1 cellular context compared by ENCODE assay signal in genomic region chr1:26923711-26924110, GRCh38.
TF ChIP-seq lines count a peak whose summit lies in the region.

No MANE protein-coding gene starts in this region.

TF ChIP-seq in endothelial cell of umbilical vein, 7 proteins besides CTCF, POLR2A, EP300 and RAD21:
- TF ChIP-seq MYC (IDR thresholded peaks at IDR 0.05; ENCODE audit: low read depth, low read length): no peak
- TF ChIP-seq POLR2AphosphoS5 (IDR thresholded peaks at IDR 0.05; ENCODE audit: insufficient read depth, low read depth, low read length): peak; percentile 53
- TF ChIP-seq GATA2 (IDR thresholded peaks at IDR 0.05; ENCODE audit: insufficient read depth, insufficient read length, low read depth, low read length): peak; percentile 75
- TF ChIP-seq JUN (IDR thresholded peaks at IDR 0.05; ENCODE audit: borderline replicate concordance, insufficient read depth, insufficient read length, low read depth): peak; percentile 68
- TF ChIP-seq, protein P1, sequence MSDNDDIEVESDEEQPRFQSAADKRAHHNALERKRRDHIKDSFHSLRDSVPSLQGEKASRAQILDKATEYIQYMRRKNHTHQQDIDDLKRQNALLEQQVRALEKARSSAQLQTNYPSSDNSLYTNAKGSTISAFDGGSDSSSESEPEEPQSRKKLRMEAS (IDR thresholded peaks at IDR 0.05; ENCODE audit: insufficient read depth, insufficient read length): no peak
- TF ChIP-seq FOS (IDR thresholded peaks at IDR 0.05; ENCODE audit: borderline replicate concordance, insufficient read depth, low read length): peak; percentile 84
- TF ChIP-seq EZH2 (IDR thresholded peaks at IDR 0.05; ENCODE audit: borderline replicate concordance, low read depth, low read length, severe bottlenecking): no peak
